8 cellular contexts compared by ENCODE assay signal in genomic region chr4:42282081-42282901, GRCh38.
A peak's percentile ranks its signal among the peaks of the same experiment; 100 is the strongest.
DNase-seq lines count a peak whose midpoint lies in the region; ATAC-seq and TF ChIP-seq lines count a peak whose summit lies in the region.

No MANE protein-coding gene starts in this region.

- peak; percentile 75 for DNase-seq in AG08396 (ENCODE audit: low spot score)
- peak; percentile 69 for DNase-seq in GM10266 (ENCODE audit: extremely low spot score)
- DNase-seq in LHCN-M2 (ENCODE audit: low read depth): peak; percentile 38
- DNase-seq in Panc1 (ENCODE audit: low read depth, low spot score): no peak
- DNase-seq in chondrocyte (ENCODE audit: low spot score): no peak
- DNase-seq in left lung: no peak
- DNase-seq in thoracic aorta (ENCODE audit: low spot score): no peak

- peak overlapping the region; percentile 3 for H3K4me3 Mint-ChIP-seq in chondrocyte (ENCODE audit: unreplicated experiment)

- H3K9me3 ChIP-seq in HEK293 (ENCODE audit: control insufficient read depth, insufficient read depth, low read depth, low read length): no peaks in the 10 kb centered on the region
- H3K9me3 ChIP-seq in Panc1 (ENCODE audit: control insufficient read depth, insufficient read depth, low read depth, low read length): no peaks in the 10 kb centered on the region
- H3K9me3 ChIP-seq in left lung: no peaks in the 10 kb centered on the region
- no peaks in the 10 kb centered on the region for H3K9me3 ChIP-seq in thoracic aorta

- no peaks in the 10 kb centered on the region for H3K9me3 Mint-ChIP-seq in chondrocyte (ENCODE audit: low read depth)

- POLR2A ChIA-PET in HEK293 (lab: Yijun Ruan, JAX) (no interaction called here), Panc1 (lab: Charles Lee) (no interaction called here)

- H3K4me1 Mint-ChIP-seq in chondrocyte (ENCODE audit: low read depth): peaks cover 8% of the 10 kb centered on the region

- peak; percentile 75 for TF ChIP-seq CTCF in GM10266 (IDR thresholded peaks at IDR 0.05; ENCODE audit: control insufficient read depth, insufficient read depth, low read depth, missing control alignments)
- peak; percentile 32; the same call in 1 of the 2 replicates for TF ChIP-seq CTCF in HEK293 (tag by site-specific recombination; IDR thresholded peaks at IDR 0.05)
- TF ChIP-seq CTCF in Panc1 (IDR thresholded peaks at IDR 0.05): peak; percentile 72
- TF ChIP-seq CTCF in chondrocyte (IDR thresholded peaks at IDR 0.05): peak; percentile 90
- TF ChIP-seq CTCF in left lung (IDR thresholded peaks at IDR 0.05): peak; percentile 68 to 70
- TF ChIP-seq CTCF in thoracic aorta (IDR thresholded peaks at IDR 0.05): peak; percentile 56

- no peaks in the 10 kb centered on the region for H3K36me3 Mint-ChIP-seq in chondrocyte (ENCODE audit: low read depth)

- no peak overlapping the region for H3K4me3 ChIP-seq in HEK293 (ENCODE audit: low read depth, low read length)
- no peak overlapping the region for H3K4me3 ChIP-seq in Panc1 (ENCODE audit: low read depth in 2 of 2, low read length in 2 of 2)
- H3K4me3 ChIP-seq in left lung: no peak overlapping the region
- H3K4me3 ChIP-seq in thoracic aorta: no peak overlapping the region

- ATAC-seq in Panc1: peak; percentile 86
- ATAC-seq in left lung: peak; percentile 98
- peak; percentile 82 for ATAC-seq in thoracic aorta (ENCODE audit: insufficient number of reproducible peaks, low FRiP score, low read depth)

- no peak overlapping the region for H3K27ac Mint-ChIP-seq in chondrocyte (ENCODE audit: unreplicated experiment)

- H3K36me3 ChIP-seq in HEK293 (ENCODE audit: control insufficient read depth in 2 of 2, insufficient read depth in 1 of 2, low read length in 2 of 2) (no peaks in the 10 kb centered on the region), Panc1 (ENCODE audit: control insufficient read depth, insufficient read depth, low read length) (no peaks in the 10 kb centered on the region), left lung (no peaks in the 10 kb centered on the region), thoracic aorta (no peaks in the 10 kb centered on the region)

- H3K27me3 ChIP-seq in Panc1 (ENCODE audit: control insufficient read depth, insufficient read depth, low read length) (no peaks in the 10 kb centered on the region), left lung (no peaks in the 10 kb centered on the region), thoracic aorta (replicated peaks; ENCODE audit: insufficient read depth) (no peaks in the 10 kb centered on the region)

- no peaks in the 10 kb centered on the region for H3K4me1 ChIP-seq in HEK293 (ENCODE audit: control insufficient read depth, insufficient read depth, low read length)
- no peaks in the 10 kb centered on the region; the same call in 1 of the 2 replicates for H3K4me1 ChIP-seq in Panc1 (ENCODE audit: control insufficient read depth, insufficient read depth, low read length)
- H3K4me1 ChIP-seq in left lung: no peaks in the 10 kb centered on the region
- no peaks in the 10 kb centered on the region for H3K4me1 ChIP-seq in thoracic aorta (ENCODE audit: control insufficient read depth in 1 of 2, low read depth in 2 of 2)

- in situ Hi-C loops in Panc1 (cut with HindIII; ENCODE audit: low pct_unique_long_range_greater_than_20kb, low sequenced_read_pairs): no loop called here

- no peak overlapping the region for H3K27ac ChIP-seq in HEK293 (ENCODE audit: extremely low read depth, low read depth, low read length)
- no peak overlapping the region for H3K27ac ChIP-seq in Panc1 (ENCODE audit: low read length)
- no peak overlapping the region for H3K27ac ChIP-seq in left lung
- no peak overlapping the region for H3K27ac ChIP-seq in thoracic aorta

- CTCF ChIA-PET in HEK293 (lab: Yijun Ruan, JAX): interaction anchor here (0.5 to 3.8 kb wide), 20 partner anchors 9 to 683 kb away, joined by 3 to 35 read pairs (median 4); no protein-coding TSS in a partner anchor
- CTCF ChIA-PET in Panc1 (lab: Charles Lee): no interaction called here

- intact Hi-C loops in Panc1 (cut with micrococcal nuclease; ENCODE audit: unreplicated experiment): loop anchor here (1.0 kb wide), 1 partner anchor 237 kb away; no protein-coding TSS in a partner anchor
- intact Hi-C loops in left lung (cut with DNase I): loop anchor here in 1 of 2 donors (5.0 kb wide), 1 partner anchor 235 kb away; no protein-coding TSS in a partner anchor

- peaks cover 12% of the 10 kb centered on the region for H3K27me3 Mint-ChIP-seq in chondrocyte (ENCODE audit: low read depth)

- BruUV-seq in Panc1 (replicated peaks; lab: Mats Ljungman, UMichigan): no TSS peak

TF ChIP-seq in HEK293, 187 proteins besides CTCF, POLR2A, EP300 and RAD21:
- no peak for TF ChIP-seq GFI1B (tag by site-specific recombination; IDR thresholded peaks at IDR 0.05)
- TF ChIP-seq PATZ1 (tag by site-specific recombination; IDR thresholded peaks at IDR 0.05): no peak
- peak; percentile 92; the same call in 1 of the 2 replicates for TF ChIP-seq MZF1 (tag by site-specific recombination; IDR thresholded peaks at IDR 0.05; ENCODE audit: borderline replicate concordance)
- peak; percentile 87 for TF ChIP-seq PRDM10 (tag by site-specific recombination; IDR thresholded peaks at IDR 0.05)
- no peak for TF ChIP-seq ZNF24 (tag by site-specific recombination; IDR thresholded peaks at IDR 0.05)
- peak; percentile 66 for TF ChIP-seq PRDM1 (tag by site-specific recombination; IDR thresholded peaks at IDR 0.05)
- TF ChIP-seq ZNF776 (tag by site-specific recombination; IDR thresholded peaks at IDR 0.05; ENCODE audit: borderline replicate concordance): no peak
- no peak for TF ChIP-seq ZNF391 (tag by site-specific recombination; IDR thresholded peaks at IDR 0.05; ENCODE audit: borderline replicate concordance, low read depth)
- no peak for TF ChIP-seq GLIS2 (tag by site-specific recombination; IDR thresholded peaks at IDR 0.05)
- TF ChIP-seq ZNF654 (tag by site-specific recombination; IDR thresholded peaks at IDR 0.05; ENCODE audit: low read depth): peak; percentile 79

Comparison
In these comparisons a context has a peak if more than half of its experiments do, and no peak if none do; other contexts are left out.
1. DNase-seq: peak in AG08396 (single experiment), GM10266 (single experiment) and LHCN-M2 (single experiment); none in Panc1 (single experiment), chondrocyte (single experiment), left lung (0 of 2) and thoracic aorta (single experiment).
2. CTCF ChIP-seq: peak in every context shown above with its lines; median percentile 90 in chondrocyte; 75 in GM10266; 72 in Panc1; 69 in left lung; 56 in thoracic aorta; 32 in HEK293.
3. Peak in every context shown above with its lines, with median percentiles within 50 percentile points of each other: ATAC-seq.